10 cellular contexts compared by ENCODE assay signal in genomic region chr11:62689421-62690183, GRCh38. TPM values are rescaled to one million over a fixed set of nuclear protein-coding genes. Genes with fewer than 3 reads are reported as not detected.
A peak's percentile ranks its signal among the peaks of the same experiment; 100 is the strongest.
DNase-seq lines count a peak whose midpoint lies in the region; ATAC-seq, FAIRE-seq and TF ChIP-seq lines count a peak whose summit lies in the region.
"Had no signal": no experiment of that assay in that cellular context is flagged by ENCODE, and none has a peak within 500 bp of the region (broad histone marks: within the 10 kb centered on the region; RNA-seq: fewer than 3 reads in every experiment).

Gene LRRN4CL (minus strand): TSS chr11:62689530. CDS start chr11:62688508, 1,022 bp downstream.

- BruUV-seq in HepG2 (replicated peaks; lab: Mats Ljungman, UMichigan) = TSS peak; percentile 56

- DNase-seq in HepG2 (ENCODE audit: low spot score) = no peak
- no peak for DNase-seq in right lobe of liver
- peak; percentile 32 for DNase-seq in epithelial cell of esophagus (ENCODE audit: low read depth)
- peak; percentile 77 to 82 for DNase-seq in aorta
- no peak for DNase-seq in GM13977 (ENCODE audit: low spot score)
- DNase-seq in stimulated activated naive CD4-positive, alpha-beta T cell (lab: John Stamatoyannopoulos, UW) = no peak
- DNase-seq: COR-L47, NCI-H510A had no signal

- no peak for TF ChIP-seq CTCF in HepG2 (CRISPR knock-in tag; IDR thresholded peaks at IDR 0.05)
- no peak for TF ChIP-seq CTCF in right lobe of liver (IDR thresholded peaks at IDR 0.05)
- TF ChIP-seq CTCF in epithelial cell of esophagus (IDR thresholded peaks at IDR 0.05; ENCODE audit: insufficient read depth, low read depth, low read length, missing control alignments) = no peak
- TF ChIP-seq CTCF in GM13977 (IDR thresholded peaks at IDR 0.05; ENCODE audit: extremely low read depth, insufficient read depth, missing control alignments) = no peak

- no peak within 1 kb of the TSS for H3K4me2 ChIP-seq in HepG2 (ENCODE audit: low read depth, low read length)

- H3K36me3 ChIP-seq in HepG2 (replicated peaks in 1 of 2; ENCODE audit: control insufficient read depth in 1 of 2, insufficient read depth in 2 of 2, low read length in 2 of 2) = peaks cover 17 to 37% of the 10 kb centered on the region in 2 experiments
- peaks cover 0 to 30% (median 5%) of the 10 kb centered on the region in 4 donors for H3K36me3 ChIP-seq in right lobe of liver
- H3K36me3 ChIP-seq in muscle layer of colon (ENCODE audit: insufficient read depth, low read length) = peaks cover 18% of the 10 kb centered on the region
- H3K36me3 ChIP-seq in aorta (ENCODE audit: control insufficient read depth in 1 of 2, insufficient read depth in 2 of 2, low read length in 1 of 2) = no peaks in the 10 kb centered on the region

- WGBS in HepG2 (ENCODE audit: low lambda C conversion rate) = 92% methylated on average over 11 of the region's 11 CpGs
- 45% methylated on average over 9 of the region's 11 CpGs for WGBS in right lobe of liver (ENCODE audit: insufficient coverage, low coverage, low lambda C conversion rate, missing lambda C conversion rate)
- WGBS in aorta, 2 donors = 64 to 67% methylated on average over 11 of the region's 11 CpGs

- intact Hi-C loops in HepG2 (cut with micrococcal nuclease; ENCODE audit: unreplicated experiment) = no loop called here
- intact Hi-C loops in right lobe of liver (cut with DNase I) = no loop called here
- intact Hi-C loops in aorta (cut with DNase I) = loop anchor here (5.0 kb wide), 1 partner anchor 292 kb away; no protein-coding TSS in a partner anchor

- POLR2A ChIA-PET in HepG2 (lab: Yijun Ruan, JAX) = interaction anchor here (0.8 to 1.3 kb wide), 4 partner anchors 9 to 152 kb away, joined by 3 to 6 read pairs (median 4); partner anchors contain the start of genes TUT1 and UQCC3

- CTCF ChIA-PET in HepG2 (lab: Yijun Ruan, JAX; ENCODE audit: low intra/inter-chr PET ratio, low total read pairs) = no interaction called here

- no peaks in the 10 kb centered on the region for H3K4me1 ChIP-seq in HepG2 (ENCODE audit: insufficient read depth, low read length)
- H3K4me1 ChIP-seq in right lobe of liver = peaks cover 0 to 6% (median 0%) of the 10 kb centered on the region in 4 donors
- H3K4me1 ChIP-seq in muscle layer of colon (ENCODE audit: insufficient read depth, low read length) = peaks cover 14% of the 10 kb centered on the region
- H3K4me1 ChIP-seq in aorta (ENCODE audit: control insufficient read depth in 1 of 2, insufficient read depth in 2 of 2, low read length in 2 of 2) = no peaks in the 10 kb centered on the region

- no peak for TF ChIP-seq EP300 in HepG2 (IDR thresholded peaks at IDR 0.05; ENCODE audit: low read depth in 2 of 2, low read length in 2 of 2)
- no peak for TF ChIP-seq EP300 in HepG2 (CRISPR knock-in tag; IDR thresholded peaks at IDR 0.05; ENCODE audit: borderline replicate concordance)

- in situ Hi-C loops in HepG2 (cut with HindIII; ENCODE audit: extremely low pct_ligation_motif_present, low pct_unique_long_range_greater_than_20kb) = no loop called here
- in situ Hi-C loops in GM13977 (cut with MboI; ENCODE audit: low pct_unique_long_range_greater_than_20kb, low sequenced_read_pairs, unreplicated experiment) = no loop called here

- TF ChIP-seq RAD21 in HepG2 (CRISPR knock-in tag; IDR thresholded peaks at IDR 0.05) = no peak

- TF ChIP-seq POLR2A in HepG2 (IDR thresholded peaks at IDR 0.05; ENCODE audit: insufficient read depth in 1 of 2, low read depth in 2 of 2, low read length in 2 of 2) (0 out of 4 replicates have a peak, but pooled peaks of 1 of the 2 experiments have one; percentile 18), right lobe of liver (IDR thresholded peaks at IDR 0.05) (no peak)

- no peaks in the 10 kb centered on the region for H3K79me2 ChIP-seq in HepG2 (ENCODE audit: insufficient read depth, low read length)

- H4K20me1 ChIP-seq in HepG2 (ENCODE audit: insufficient read depth, low read length) = no peaks in the 10 kb centered on the region

- no peak within 1 kb of the TSS for H3K9ac ChIP-seq in HepG2 (ENCODE audit: insufficient read depth, low read depth, low read length)
- no peak within 1 kb of the TSS for H3K9ac ChIP-seq in muscle layer of colon (ENCODE audit: low read length)

- H3K4me3 ChIP-seq in HepG2 (replicated peaks in 1 of 3; ENCODE audit: insufficient read depth in 1 of 3, low read depth in 2 of 3, low read length in 3 of 3) = no peak within 1 kb of the TSS
- no peak within 1 kb of the TSS for H3K4me3 ChIP-seq in right lobe of liver
- H3K4me3 ChIP-seq in epithelial cell of esophagus (ENCODE audit: low read length) = no peak within 1 kb of the TSS
- peak within 1 kb of the TSS; percentile 41 to 44 for H3K4me3 ChIP-seq in muscle layer of colon (ENCODE audit: low read depth in 1 of 2, low read length in 2 of 2)
- H3K4me3 ChIP-seq in aorta (ENCODE audit: low read length in 2 of 2) = no peak within 1 kb of the TSS

- FAIRE-seq in HepG2 (lab: Jason Lieb, UNC) = no peak

- H3K9me3 ChIP-seq in HepG2 (ENCODE audit: low read length) (no peaks in the 10 kb centered on the region), right lobe of liver (no peaks in the 10 kb centered on the region), muscle layer of colon (ENCODE audit: low read length) (no peaks in the 10 kb centered on the region), aorta (ENCODE audit: control insufficient read depth, low read length) (no peaks in the 10 kb centered on the region)

- no peaks in the 10 kb centered on the region for H3K27me3 ChIP-seq in HepG2 (ENCODE audit: control insufficient read depth in 1 of 2, insufficient read depth in 2 of 2, low read length in 2 of 2)
- H3K27me3 ChIP-seq in right lobe of liver = no peaks in the 10 kb centered on the region
- H3K27me3 ChIP-seq in muscle layer of colon (ENCODE audit: control insufficient read depth in 1 of 2, insufficient read depth in 2 of 2, low read length in 2 of 2) = peaks cover 0 to 9% of the 10 kb centered on the region in 2 donors
- no peaks in the 10 kb centered on the region for H3K27me3 ChIP-seq in aorta (ENCODE audit: control insufficient read depth in 1 of 2, insufficient read depth in 2 of 2, low read length in 1 of 2)

- no peak within 1 kb of the TSS for H2AFZ ChIP-seq in HepG2 (ENCODE audit: low read length)

- ATAC-seq in HepG2 (peak; percentile 13; the same call in 1 of the 3 replicates), right lobe of liver (no peak), aorta (ENCODE audit: low FRiP score) (peak; percentile 84), HG03354 (IDR thresholded peaks at IDR 0.05; ENCODE audit: poor library complexity, severe bottlenecking, unreplicated experiment) (no peak)

- no peak within 1 kb of the TSS for H3K27ac ChIP-seq in HepG2 (ENCODE audit: extremely low read length, insufficient read depth, low read length)
- no peak within 1 kb of the TSS for H3K27ac ChIP-seq in right lobe of liver
- peak within 1 kb of the TSS; percentile 60 for H3K27ac ChIP-seq in muscle layer of colon (ENCODE audit: low read depth, low read length)
- no peak within 1 kb of the TSS for H3K27ac ChIP-seq in aorta (ENCODE audit: low read depth in 1 of 2, low read length in 2 of 2)

TF ChIP-seq in HepG2, 621 proteins besides CTCF, POLR2A, EP300 and RAD21:
- TF ChIP-seq BRCA1 (CRISPR knock-in tag; IDR thresholded peaks at IDR 0.05) (no peak), ZBTB20 (CRISPR knock-in tag; IDR thresholded peaks at IDR 0.05; ENCODE audit: borderline replicate concordance, low read depth) (no peak), POLR2AphosphoS5 (IDR thresholded peaks at IDR 0.05; ENCODE audit: low read depth, low read length) (peak; percentile 33; the same call in 1 of the 2 replicates), SSRP1 (CRISPR knock-in tag; IDR thresholded peaks at IDR 0.05) (peak; percentile 46; the same call in 1 of the 2 replicates), POLR2G (IDR thresholded peaks at IDR 0.05; ENCODE audit: low read depth, low read length) (peak; percentile 43)

RNA-seq across cellular contexts. Expression of gene LRRN4CL, which starts in this region (rescaled TPM):
- total RNA-seq in HepG2 (2016; rRNA removed; fragmentation: Illumina TruSeq; extraction: Trizol) = 0.11 TPM in 1 of 2 replicates, not detected in the other
- total RNA-seq in HepG2 (2016; cell fraction: cytosol; rRNA removed; fragmentation: Illumina TruSeq; extraction: Trizol; ENCODE audit: low read depth) = not detected in 2 replicates
- 0.13 TPM in 1 of 2 replicates, not detected in the other for total RNA-seq in HepG2 (2016; cell fraction: insoluble cytoplasmic fraction; rRNA removed; fragmentation: Illumina TruSeq; extraction: Trizol)
- 0.09 TPM in 1 of 2 replicates, not detected in the other for total RNA-seq in HepG2 (2016; cell fraction: membrane; rRNA removed; fragmentation: Illumina TruSeq; extraction: Trizol)
- 0.25 and 0.28 TPM in 2 replicates for total RNA-seq in HepG2 (2016; cell fraction: nucleus; rRNA removed; fragmentation: Illumina TruSeq; extraction: Trizol)
- polyA plus RNA-seq in HepG2 (2011; rRNA removed) = 0.04 TPM in 1 of 2 replicates, not detected in the other
- polyA plus RNA-seq in HepG2 (2011; cell fraction: cytosol; rRNA removed) = not detected in 2 replicates
- 0.17 and 0.45 TPM in 2 replicates for polyA plus RNA-seq in HepG2 (2011; cell fraction: nucleus; rRNA removed)
- polyA plus RNA-seq in HepG2 (2012) = not detected in 2 replicates
- polyA plus RNA-seq in HepG2 (2016; cell fraction: cytosol; fragmentation: Illumina TruSeq; extraction: Trizol; ENCODE audit: low read depth) = not detected in 2 replicates
- polyA plus RNA-seq in HepG2 (2016; cell fraction: insoluble cytoplasmic fraction; fragmentation: Illumina TruSeq; extraction: Trizol; ENCODE audit: low read depth) = not detected in 2 replicates
- polyA plus RNA-seq in HepG2 (2016; cell fraction: membrane; fragmentation: Illumina TruSeq; extraction: Trizol; ENCODE audit: low read depth) = not detected in 2 replicates
- polyA plus RNA-seq in HepG2 (2016; cell fraction: nucleus; fragmentation: Illumina TruSeq; extraction: Trizol; ENCODE audit: insufficient read depth, low read depth) = 0.18 TPM in 1 of 2 replicates, not detected in the other
- 0.28 and 0.70 TPM in 2 replicates for polyA minus RNA-seq in HepG2 (2011; rRNA and poly(A)+ RNA removed; ENCODE audit: low replicate concordance)
- polyA minus RNA-seq in HepG2 (2011; cell fraction: cytosol; rRNA and poly(A)+ RNA removed) = not detected in 2 replicates
- polyA minus RNA-seq in HepG2 (2011; cell fraction: nucleus; rRNA and poly(A)+ RNA removed) = 0.87 and 1.5 TPM in 2 replicates
- under 1 TPM in 1 of 6 experiments, not detected in 5; 0.12 TPM for total RNA-seq in right lobe of liver
- total RNA-seq in aorta = 10 to 100 TPM in 1 of 2 donors, 1 to 10 TPM in 1; 8.5 to 24.5 TPM
- polyA plus RNA-seq in aorta = under 1 TPM in 1 of 2 donors, not detected in 1; 0.10 TPM

Comparison
In these comparisons a context has a peak if more than half of its experiments do, and no peak if none do; other contexts are left out.
1. RNA of gene LRRN4CL (total RNA-seq): 8.5 to 24.5 TPM in aorta; 0.09 to 0.28 TPM in HepG2 and 0.12 TPM in right lobe of liver; every median in the first group is over 4 times any median in the second.
2. ATAC-seq: peak in HepG2 (single experiment) and aorta (single experiment); none in right lobe of liver (0 of 4) and HG03354 (single experiment).
3. DNase-seq: peak in epithelial cell of esophagus (single experiment) and aorta (2 of 2); none in HepG2 (single experiment), right lobe of liver (0 of 3), GM13977 (single experiment) and stimulated activated naive CD4-positive, alpha-beta T cell (0 of 6).
4. H3K4me3 ChIP-seq: peak in muscle layer of colon (2 of 2); none in HepG2 (0 of 3), right lobe of liver (0 of 3), epithelial cell of esophagus (single experiment) and aorta (0 of 2).
5. intact Hi-C loops: an anchor here in aorta (5.0 kb wide); none called in HepG2 and right lobe of liver.